Comparison of ENCODE assay signal across 12 cellular contexts in genomic region chr1:12185036-12185435, GRCh38. TPM values are rescaled to one million over a fixed set of nuclear protein-coding genes. Genes with fewer than 3 reads are reported as not detected.
DNase-seq lines count a peak whose midpoint lies in the region; ATAC-seq and TF ChIP-seq lines count a peak whose summit lies in the region.
"Had no signal": no experiment of that assay in that cellular context is flagged by ENCODE, and none has a peak within 500 bp of the region (broad histone marks: within the 10 kb centered on the region; RNA-seq: fewer than 3 reads in every experiment).

No MANE protein-coding gene starts in this region.

- H3K9me3 ChIP-seq in muscle layer of colon (ENCODE audit: low read length) = no peaks in the 10 kb centered on the region
- no peaks in the 10 kb centered on the region for H3K9me3 ChIP-seq in suprapubic skin
- H3K9me3 ChIP-seq: ovary had no signal

- TF ChIP-seq POLR2A in suprapubic skin (IDR thresholded peaks at IDR 0.05) = no peak

- no peak for TF ChIP-seq CTCF in suprapubic skin (IDR thresholded peaks at IDR 0.05)

- H3K27me3 ChIP-seq in muscle layer of colon (ENCODE audit: control insufficient read depth in 1 of 2, insufficient read depth in 2 of 2, low read length in 2 of 2) (no peaks in the 10 kb centered on the region), suprapubic skin (no peaks in the 10 kb centered on the region)
- H3K27me3 ChIP-seq: ovary had no signal

- intact Hi-C loops in dendritic cell treated with granulocyte-macrophage colony-stimulating factor and Interleukin-4, amounts not matched to agents 40 ng/mL and 50 ng/mL, for 4 days (cut with micrococcal nuclease) = no loop called here

- CTCF ChIA-PET in activated CD8-positive, alpha-beta T cell treated with anti-CD3 and anti-CD28 coated beads, Interleukin-2, amount 10 ng/mL, durations not matched to agents 7 days and 5 days (lab: Charles Lee) = interaction anchor here (6.4 kb wide), 1 partner anchor 61 kb away, joined by 54 read pairs; no protein-coding TSS in a partner anchor

- H3K4me1 Mint-ChIP-seq in activated T-cell treated with anti-CD3 and anti-CD28 coated beads, Interleukin-2, amount 50 U/mL, for 24 hours (ENCODE audit: low read depth) = peaks cover 85% of the 10 kb centered on the region
- H3K4me1 Mint-ChIP-seq in dendritic cell treated with granulocyte-macrophage colony-stimulating factor and Interleukin-4, amounts not matched to agents 40 ng/mL and 50 ng/mL, for 4 days (ENCODE audit: low read depth) = peaks cover 95% of the 10 kb centered on the region
- H3K4me1 Mint-ChIP-seq in activated CD8-positive, alpha-beta T cell treated with anti-CD3 and anti-CD28 coated beads, Interleukin-2, amount 10 ng/mL, durations not matched to agents 7 days and 5 days (ENCODE audit: low read depth) = peaks cover 71% of the 10 kb centered on the region

- TF ChIP-seq EP300 in suprapubic skin (IDR thresholded peaks at IDR 0.05) = no peak

- H3K4me1 ChIP-seq in muscle layer of colon (ENCODE audit: insufficient read depth, low read length) (peaks cover 36% of the 10 kb centered on the region), suprapubic skin (peaks cover 76% of the 10 kb centered on the region)

- H3K9me3 Mint-ChIP-seq in activated T-cell treated with anti-CD3 and anti-CD28 coated beads, Interleukin-2, amount 50 U/mL, for 24 hours = no peaks in the 10 kb centered on the region
- no peaks in the 10 kb centered on the region for H3K9me3 Mint-ChIP-seq in dendritic cell treated with granulocyte-macrophage colony-stimulating factor and Interleukin-4, amounts not matched to agents 40 ng/mL and 50 ng/mL, for 4 days
- no peaks in the 10 kb centered on the region for H3K9me3 Mint-ChIP-seq in activated CD8-positive, alpha-beta T cell treated with anti-CD3 and anti-CD28 coated beads, Interleukin-2, amount 10 ng/mL, durations not matched to agents 7 days and 5 days (ENCODE audit: insufficient read depth)

- no peak overlapping the region for H3K9ac ChIP-seq in muscle layer of colon (ENCODE audit: low read length)

- H3K36me3 ChIP-seq in muscle layer of colon (ENCODE audit: insufficient read depth, low read length) = no peaks in the 10 kb centered on the region
- H3K36me3 ChIP-seq in suprapubic skin = no peaks in the 10 kb centered on the region
- H3K36me3 ChIP-seq: ovary had no signal

- ATAC-seq in activated CD8-positive, alpha-beta T cell treated with anti-CD3 and anti-CD28 coated beads, Interleukin-2, amount 10 ng/mL, durations not matched to agents 7 days and 5 days = no peak
- ATAC-seq in GM18498 (IDR thresholded peaks at IDR 0.05; ENCODE audit: unreplicated experiment) = no peak

- H3K27ac ChIP-seq in muscle layer of colon (ENCODE audit: low read depth, low read length) (peak overlapping the region; percentile 40), suprapubic skin (peak overlapping the region; percentile 86)

- peaks cover 88% of the 10 kb centered on the region for H3K36me3 Mint-ChIP-seq in activated T-cell treated with anti-CD3 and anti-CD28 coated beads, Interleukin-2, amount 50 U/mL, for 24 hours (ENCODE audit: low read depth)
- peaks cover 73% of the 10 kb centered on the region for H3K36me3 Mint-ChIP-seq in dendritic cell treated with granulocyte-macrophage colony-stimulating factor and Interleukin-4, amounts not matched to agents 40 ng/mL and 50 ng/mL, for 4 days (ENCODE audit: low read depth)
- H3K36me3 Mint-ChIP-seq in activated CD8-positive, alpha-beta T cell treated with anti-CD3 and anti-CD28 coated beads, Interleukin-2, amount 10 ng/mL, durations not matched to agents 7 days and 5 days (ENCODE audit: low read depth) = peaks cover 64% of the 10 kb centered on the region
- H3K36me3 Mint-ChIP-seq: brain had no signal

- WGBS in suprapubic skin = 69% methylated on average over 5 of the region's 8 CpGs

- H3K27ac Mint-ChIP-seq in activated T-cell treated with anti-CD3 and anti-CD28 coated beads, Interleukin-2, amount 50 U/mL, for 24 hours = peak overlapping the region; percentile 79
- peak overlapping the region; percentile 96 for H3K27ac Mint-ChIP-seq in dendritic cell treated with granulocyte-macrophage colony-stimulating factor and Interleukin-4, amounts not matched to agents 40 ng/mL and 50 ng/mL, for 4 days
- H3K27ac Mint-ChIP-seq in activated CD8-positive, alpha-beta T cell treated with anti-CD3 and anti-CD28 coated beads, Interleukin-2, amount 10 ng/mL, durations not matched to agents 7 days and 5 days = no peak overlapping the region

- no peak overlapping the region for H3K4me3 Mint-ChIP-seq in activated T-cell treated with anti-CD3 and anti-CD28 coated beads, Interleukin-2, amount 50 U/mL, for 24 hours
- H3K4me3 Mint-ChIP-seq in dendritic cell treated with granulocyte-macrophage colony-stimulating factor and Interleukin-4, amounts not matched to agents 40 ng/mL and 50 ng/mL, for 4 days = peak overlapping the region; percentile 70
- no peak overlapping the region for H3K4me3 Mint-ChIP-seq in activated CD8-positive, alpha-beta T cell treated with anti-CD3 and anti-CD28 coated beads, Interleukin-2, amount 10 ng/mL, durations not matched to agents 7 days and 5 days

- no peaks in the 10 kb centered on the region for H3K27me3 Mint-ChIP-seq in activated T-cell treated with anti-CD3 and anti-CD28 coated beads, Interleukin-2, amount 50 U/mL, for 24 hours
- H3K27me3 Mint-ChIP-seq in dendritic cell treated with granulocyte-macrophage colony-stimulating factor and Interleukin-4, amounts not matched to agents 40 ng/mL and 50 ng/mL, for 4 days = no peaks in the 10 kb centered on the region
- no peaks in the 10 kb centered on the region for H3K27me3 Mint-ChIP-seq in activated CD8-positive, alpha-beta T cell treated with anti-CD3 and anti-CD28 coated beads, Interleukin-2, amount 10 ng/mL, durations not matched to agents 7 days and 5 days (ENCODE audit: low read depth)

- DNase-seq in activated T-cell treated with anti-CD3 and anti-CD28 coated beads, Interleukin-2, amount 50 U/mL, for 24 hours = no peak
- DNase-seq in activated T-cell treated with anti-CD3 and anti-CD28 coated beads, Interleukin-2, amount 50 U/mL, for 48 hours = no peak
- DNase-seq in suprapubic skin (ENCODE audit: low spot score in 2 of 2) = no peak
- DNase-seq in effector CD8-positive, alpha-beta T cell (lab: John Stamatoyannopoulos, UW) = no peak
- no peak for DNase-seq in activated CD8-positive, alpha-beta T cell treated with anti-CD3 and anti-CD28 coated beads, Interleukin-2, amount 10 ng/mL, durations not matched to agents 7 days and 5 days
- DNase-seq: NCI-H2171 had no signal

- POLR2A ChIA-PET in activated CD8-positive, alpha-beta T cell treated with anti-CD3 and anti-CD28 coated beads, Interleukin-2, amount 10 ng/mL, durations not matched to agents 7 days and 5 days (lab: Charles Lee) = interaction anchor here (0.6 kb wide), 1 partner anchor 274 kb away, joined by 4 read pairs; no protein-coding TSS in a partner anchor

- peak overlapping the region in 1 of 2 donors; percentile 32 for H3K4me3 ChIP-seq in muscle layer of colon (ENCODE audit: low read depth in 1 of 2, low read length in 2 of 2)
- H3K4me3 ChIP-seq in suprapubic skin = peak overlapping the region; percentile 24
- H3K4me3 ChIP-seq: ovary had no signal

RNA-seq across cellular contexts. Expression of gene TNFRSF1B, which starts 18.2 kb away (rescaled TPM):
- 10 to 100 TPM in 2 of 4 donors, 1 to 10 TPM in 2; 6.3 to 35.2 (median 11.9) TPM for total RNA-seq in suprapubic skin
- total RNA-seq in activated CD8-positive, alpha-beta T cell treated with anti-CD3 and anti-CD28 coated beads, Interleukin-2, amount 10 ng/mL, durations not matched to agents 7 days and 5 days = 100 to 1,000 TPM; 274 to 284 TPM
- total RNA-seq: A673 had no signal

RNA-seq across cellular contexts. Expression of gene VPS13D, which starts 44.8 kb away (rescaled TPM):
- total RNA-seq in suprapubic skin = 100 to 1,000 TPM in 3 of 4 donors, 10 to 100 TPM in 1; 94.4 to 472 (median 163) TPM
- total RNA-seq in activated CD8-positive, alpha-beta T cell treated with anti-CD3 and anti-CD28 coated beads, Interleukin-2, amount 10 ng/mL, durations not matched to agents 7 days and 5 days = 10 to 100 TPM; 32.5 to 39.9 TPM

Comparison
In these comparisons a context has a peak if more than half of its experiments do, and no peak if none do; other contexts are left out.
1. RNA of gene TNFRSF1B, which starts 18.2 kb away (total RNA-seq): 274 to 284 TPM in activated CD8-positive, alpha-beta T cell treated with anti-CD3 and anti-CD28 coated beads, Interleukin-2, amount 10 ng/mL, durations not matched to agents 7 days and 5 days; 6.3 to 35.2 TPM in suprapubic skin; every median in the first group is over 4 times any median in the second.